8 cellular contexts compared by ENCODE assay signal in the genomic region with DNA sequence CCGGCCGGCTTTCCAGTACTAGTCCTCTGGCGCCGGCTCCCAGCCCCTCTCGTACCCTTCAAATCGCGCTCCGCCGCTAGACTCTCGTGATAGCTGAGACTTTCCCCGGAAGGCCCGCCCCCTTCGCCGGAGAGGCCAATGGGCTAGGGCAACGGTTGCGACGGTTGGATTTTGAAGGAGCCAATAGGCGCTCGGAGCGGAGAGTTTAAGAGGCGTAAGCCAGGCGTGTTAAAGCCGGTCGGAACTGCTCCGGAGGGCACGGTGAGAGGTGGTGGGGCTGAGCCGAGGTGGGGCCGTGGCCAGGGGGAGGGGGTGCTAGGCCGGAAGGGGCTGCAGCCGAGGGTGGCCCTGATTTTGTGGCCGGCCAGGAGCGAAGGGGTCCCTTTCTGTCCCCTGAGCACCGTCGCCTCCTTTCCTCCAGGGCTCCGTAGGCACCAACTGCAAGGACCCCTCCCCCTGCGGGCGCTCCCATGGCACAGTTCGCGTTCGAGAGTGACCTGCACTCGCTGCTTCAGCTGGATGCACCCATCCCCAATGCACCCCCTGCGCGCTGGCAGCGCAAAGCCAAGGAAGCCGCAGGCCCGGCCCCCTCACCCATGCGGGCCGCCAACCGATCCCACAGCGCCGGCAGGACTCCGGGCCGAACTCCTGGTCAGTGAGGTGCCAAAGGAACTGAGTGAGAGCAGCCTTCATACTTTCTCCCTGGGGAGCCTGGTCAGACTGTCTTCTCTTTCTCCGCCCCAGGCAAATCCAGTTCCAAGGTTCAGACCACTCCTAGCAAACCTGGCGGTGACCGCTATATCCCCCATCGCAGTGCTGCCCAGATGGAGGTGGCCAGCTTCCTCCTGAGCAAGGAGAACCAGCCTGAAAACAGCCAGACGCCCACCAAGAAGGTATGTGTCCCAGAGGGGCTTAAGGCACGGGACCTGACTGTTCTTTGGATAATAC. TPM values are rescaled to one million over a fixed set of nuclear protein-coding genes. Genes with fewer than 3 reads are reported as not detected.
A peak's percentile ranks its signal among the peaks of the same experiment; 100 is the strongest.
DNase-seq lines count a peak whose midpoint lies in the region; ATAC-seq and TF ChIP-seq lines count a peak whose summit lies in the region.

A gene (plus strand): TSS at position 236 of the 948 bp plus-strand sequence. CDS start 235 bp downstream, at position 471.

- H3K36me3 Mint-ChIP-seq in endothelial cell (ENCODE audit: low read depth, unreplicated experiment): peaks cover 23% of the 10 kb centered on the region

- H3K27me3 Mint-ChIP-seq in endothelial cell (ENCODE audit: unreplicated experiment): peaks cover 10% of the 10 kb centered on the region

- H3K9ac ChIP-seq in OCI-LY3 (ENCODE audit: low read length): peak within 1 kb of the TSS; percentile 96

- peak; percentile 94 for ATAC-seq in GM21515 (IDR thresholded peaks at IDR 0.05; ENCODE audit: unreplicated experiment)

- H3K4me3 ChIP-seq in OCI-LY3 (ENCODE audit: low read length): peak within 1 kb of the TSS; percentile 89

- no peaks in the 10 kb centered on the region for H3K9me3 ChIP-seq in OCI-LY3 (ENCODE audit: insufficient read depth, low read length)

- H3K36me3 ChIP-seq in OCI-LY3 (replicated peaks; ENCODE audit: low read depth, low read length): peaks cover 24% of the 10 kb centered on the region

- H4K20me1 ChIP-seq in OCI-LY3 (ENCODE audit: insufficient read depth, low read length): no peaks in the 10 kb centered on the region

- peak within 1 kb of the TSS; percentile 92 for H3K4me3 Mint-ChIP-seq in endothelial cell (ENCODE audit: unreplicated experiment)

- TF ChIP-seq CTCF in OCI-LY3 (IDR thresholded peaks at IDR 0.05; ENCODE audit: low read depth, low read length): no peak
- TF ChIP-seq CTCF in endothelial cell (IDR thresholded peaks at IDR 0.05; ENCODE audit: unreplicated experiment): no peak

- no peaks in the 10 kb centered on the region for H3K9me3 Mint-ChIP-seq in endothelial cell (ENCODE audit: unreplicated experiment)

- DNase-seq in D341Med (ENCODE audit: low spot score) (peak; percentile 93), HuH-7 (ENCODE audit: low spot score) (peak; percentile 93), endothelial cell (ENCODE audit: low spot score) (peak; percentile 99), midbrain (lab: John Stamatoyannopoulos, UW) (peak; percentile 97)
- DNase-seq in activated CD8-positive, alpha-beta memory T cell treated with anti-CD3 and anti-CD28 coated beads, Interleukin-2, amount 50 U/mL, for 48 hours: peak; percentile 99
- peak; percentile 91 to 95 for DNase-seq in stimulated activated CD8-positive, alpha-beta memory T cell treated with anti-CD3 and anti-CD28 coated beads, Interleukin-2, amount 100 ng/mL, for 1 hour (ENCODE audit: low read depth in 2 of 2)

- H3K79me2 ChIP-seq in OCI-LY3 (ENCODE audit: low read length): peaks cover 33% of the 10 kb centered on the region

- H2AFZ ChIP-seq in OCI-LY3 (ENCODE audit: low read depth, low read length): peak within 1 kb of the TSS; percentile 84

- H3K27me3 ChIP-seq in OCI-LY3 (ENCODE audit: low read depth, low read length): no peaks in the 10 kb centered on the region

- peak within 1 kb of the TSS; percentile 68 for H3K27ac ChIP-seq in OCI-LY3 (ENCODE audit: low read length)

- peak within 1 kb of the TSS; percentile 97 for H3K4me2 ChIP-seq in OCI-LY3 (ENCODE audit: low read length)

- peaks cover 16% of the 10 kb centered on the region for H3K4me1 ChIP-seq in OCI-LY3 (ENCODE audit: low read length)

- peak within 1 kb of the TSS; percentile 86 for H3K27ac Mint-ChIP-seq in endothelial cell (ENCODE audit: unreplicated experiment)

- H3K4me1 Mint-ChIP-seq in endothelial cell (ENCODE audit: unreplicated experiment): peaks cover 29% of the 10 kb centered on the region

RNA-seq across cellular contexts. Expression of the gene that starts here (rescaled TPM):
- 24.3 TPM for total RNA-seq in endothelial cell (ENCODE audit: unreplicated experiment)

Comparison
In these comparisons a context has a peak if more than half of its experiments do, and no peak if none do; other contexts are left out.
1. Peak in every context shown above with its lines: DNase-seq, ATAC-seq, H3K4me3 ChIP-seq and H3K27ac ChIP-seq.